ENCODE assay signal across 10 cellular contexts in the genomic region with DNA sequence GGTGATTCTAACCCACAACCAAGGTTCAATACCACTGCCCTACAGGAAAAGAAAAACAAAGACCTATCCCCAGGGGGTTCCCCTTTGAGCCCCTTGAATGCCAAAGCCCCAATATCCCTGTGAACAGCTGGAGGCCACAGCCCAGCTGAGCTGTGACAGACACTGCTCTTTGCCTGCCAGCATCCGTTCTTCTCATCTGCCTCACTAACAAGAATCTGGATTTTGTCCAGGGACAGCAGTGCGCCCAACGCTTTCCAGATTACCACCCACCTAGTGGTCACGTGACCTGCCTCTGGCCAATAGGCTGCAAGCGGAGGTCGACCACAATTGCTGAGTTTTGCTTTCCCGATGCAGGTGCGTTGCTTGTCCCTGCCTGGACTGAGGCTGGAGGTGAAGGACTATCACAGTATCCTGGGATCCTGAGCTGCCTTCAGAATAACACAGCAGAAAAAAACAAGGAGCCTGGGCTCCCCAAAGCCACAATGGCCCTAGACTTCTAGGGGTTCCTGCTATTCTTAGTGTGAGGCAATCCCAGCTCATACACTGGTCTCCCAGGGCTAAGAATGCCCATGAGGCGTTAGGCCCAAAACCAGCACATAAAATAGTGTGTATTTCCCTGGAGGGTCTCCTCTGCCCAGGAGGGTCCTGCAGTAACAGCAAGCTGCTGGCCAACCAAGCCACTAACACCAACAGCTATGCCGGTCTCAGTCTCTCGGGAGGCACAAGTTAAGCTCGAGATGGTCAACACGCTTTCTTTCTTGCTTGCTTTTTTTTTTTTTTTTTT. TPM values are rescaled to one million over a fixed set of nuclear protein-coding genes. Genes with fewer than 3 reads are reported as not detected.
DNase-seq lines count a peak whose midpoint lies in the region; ATAC-seq and TF ChIP-seq lines count a peak whose summit lies in the region.
"Had no signal": no experiment of that assay in that cellular context is flagged by ENCODE, and none has a peak within 500 bp of the region (broad histone marks: within the 10 kb centered on the region; RNA-seq: fewer than 3 reads in every experiment).

No MANE protein-coding gene starts in this region.

- TF ChIP-seq POLR2A in esophagus muscularis mucosa (IDR thresholded peaks at IDR 0.05; ENCODE audit: low read depth): no peak

- peak overlapping the region; percentile 38 for H3K27ac Mint-ChIP-seq in glutamatergic neuron (ENCODE audit: unreplicated experiment)
- H3K27ac Mint-ChIP-seq in natural killer cell: no peak overlapping the region

- no peak overlapping the region for H2AFZ ChIP-seq in parathyroid adenoma

- H3K4me1 ChIP-seq in parathyroid adenoma: no peaks in the 10 kb centered on the region
- H3K4me1 ChIP-seq in esophagus muscularis mucosa: peaks cover 0 to 10% (median 9%) of the 10 kb centered on the region in 4 donors

- intact Hi-C loops in esophagus muscularis mucosa (cut with DNase I): no loop called here
- intact Hi-C loops in natural killer cell (cut with micrococcal nuclease): no loop called here

- DNase-seq in GM03348 (ENCODE audit: low spot score): peak; percentile 80
- peak; percentile 90 for DNase-seq in SK-N-DZ (ENCODE audit: low spot score)
- peak; percentile 52 for DNase-seq in glutamatergic neuron
- DNase-seq in esophagus muscularis mucosa (ENCODE audit: extremely low spot score): no peak
- no peak for DNase-seq in NCI-H2107 (lab: John Stamatoyannopoulos, UW)
- no peak for DNase-seq in NCI-H82 (lab: John Stamatoyannopoulos, UW)
- DNase-seq in natural killer cell: no peak
- DNase-seq: activated CD8-positive, alpha-beta T cell treated with anti-CD3 and anti-CD28 coated beads, Interleukin-2, amount 10 ng/mL, durations not matched to agents 7 days and 5 days; foreskin keratinocyte had no signal

- H3K36me3 Mint-ChIP-seq in glutamatergic neuron (ENCODE audit: unreplicated experiment): no peaks in the 10 kb centered on the region
- peaks cover 7% of the 10 kb centered on the region for H3K36me3 Mint-ChIP-seq in natural killer cell

- WGBS in esophagus muscularis mucosa: 51% methylated on average over 13 of the region's 13 CpGs

- no peak for ATAC-seq in natural killer cell
- ATAC-seq: activated CD8-positive, alpha-beta T cell treated with anti-CD3 and anti-CD28 coated beads, Interleukin-2, amount 10 ng/mL, durations not matched to agents 7 days and 5 days had no signal

- no peak for TF ChIP-seq CTCF in glutamatergic neuron (IDR thresholded peaks at IDR 0.05; ENCODE audit: partially characterized antibody, unreplicated experiment)
- TF ChIP-seq CTCF in parathyroid adenoma (IDR thresholded peaks at IDR 0.05): no peak
- TF ChIP-seq CTCF in esophagus muscularis mucosa (IDR thresholded peaks at IDR 0.05): no peak
- no peak for TF ChIP-seq CTCF in natural killer cell (IDR thresholded peaks at IDR 0.05)

- H3K4me3 ChIP-seq in parathyroid adenoma (ENCODE audit: low read depth, low read length): no peak overlapping the region
- peak overlapping the region in 2 of 4 donors; percentile 7 to 8 for H3K4me3 ChIP-seq in esophagus muscularis mucosa

- H3K9me3 ChIP-seq in parathyroid adenoma (ENCODE audit: control insufficient read depth, low read length) (no peaks in the 10 kb centered on the region), esophagus muscularis mucosa (no peaks in the 10 kb centered on the region)

- H3K36me3 ChIP-seq in parathyroid adenoma (ENCODE audit: control insufficient read depth, insufficient read depth, low read length) (no peaks in the 10 kb centered on the region), esophagus muscularis mucosa (peaks cover 0 to 9% (median 0%) of the 10 kb centered on the region in 4 donors)

- peaks cover 12% of the 10 kb centered on the region for H3K4me1 Mint-ChIP-seq in glutamatergic neuron (ENCODE audit: low read depth, unreplicated experiment)
- no peaks in the 10 kb centered on the region for H3K4me1 Mint-ChIP-seq in natural killer cell

- H3K27me3 ChIP-seq in parathyroid adenoma (ENCODE audit: control insufficient read depth, insufficient read depth, low read length) (no peaks in the 10 kb centered on the region), esophagus muscularis mucosa (no peaks in the 10 kb centered on the region)
- H3K27me3 ChIP-seq: foreskin keratinocyte had no signal

- H3K9me3 Mint-ChIP-seq in glutamatergic neuron (ENCODE audit: unreplicated experiment) (no peaks in the 10 kb centered on the region), natural killer cell (no peaks in the 10 kb centered on the region)

- H3K4me3 Mint-ChIP-seq in glutamatergic neuron (ENCODE audit: unreplicated experiment): no peak overlapping the region
- H3K4me3 Mint-ChIP-seq in natural killer cell: no peak overlapping the region
- H3K4me3 Mint-ChIP-seq: activated CD8-positive, alpha-beta T cell treated with anti-CD3 and anti-CD28 coated beads, Interleukin-2, amount 10 ng/mL, durations not matched to agents 7 days and 5 days had no signal

- no peak for TF ChIP-seq EP300 in esophagus muscularis mucosa (IDR thresholded peaks at IDR 0.05)

- no peak overlapping the region for H3K9ac ChIP-seq in parathyroid adenoma

- H3K27me3 Mint-ChIP-seq in glutamatergic neuron (ENCODE audit: unreplicated experiment): peaks cover 5% of the 10 kb centered on the region
- no peaks in the 10 kb centered on the region for H3K27me3 Mint-ChIP-seq in natural killer cell (ENCODE audit: low read depth in 2 of 2)

- no peaks in the 10 kb centered on the region for H3K79me2 ChIP-seq in parathyroid adenoma

- H3K27ac ChIP-seq in parathyroid adenoma: no peak overlapping the region
- no peak overlapping the region for H3K27ac ChIP-seq in esophagus muscularis mucosa (replicated peaks in 1 of 4)
- H3K27ac ChIP-seq: foreskin keratinocyte had no signal

- peak overlapping the region; percentile 24 for H3K4me2 ChIP-seq in parathyroid adenoma (ENCODE audit: low read length)

RNA-seq across cellular contexts. Expression of a gene that starts 13.8 kb away (rescaled TPM):
- polyA plus RNA-seq in SK-N-DZ (2014; cell fraction: cytosol; rRNA removed): 36.4 and 40.1 TPM in 2 replicates
- 57.0 and 76.4 TPM in 2 replicates for polyA plus RNA-seq in SK-N-DZ (2014; cell fraction: nucleus; rRNA removed)
- total RNA-seq in glutamatergic neuron (ENCODE audit: unreplicated experiment) (19.4 TPM), esophagus muscularis mucosa (10 to 100 TPM in 3 of 4 donors, 1 to 10 TPM in 1; 9.1 to 18.7 (median 14.6) TPM), natural killer cell (10 to 100 TPM; 14.0 to 24.5 (median 17.4) TPM)

Comparison
In these comparisons a context has a peak if more than half of its experiments do, and no peak if none do; other contexts are left out.
1. DNase-seq: peak in GM03348 (single experiment), SK-N-DZ (single experiment) and glutamatergic neuron (single experiment); none in esophagus muscularis mucosa (single experiment), NCI-H2107 (single experiment), NCI-H82 (single experiment) and natural killer cell (single experiment).